In the genomic region with DNA sequence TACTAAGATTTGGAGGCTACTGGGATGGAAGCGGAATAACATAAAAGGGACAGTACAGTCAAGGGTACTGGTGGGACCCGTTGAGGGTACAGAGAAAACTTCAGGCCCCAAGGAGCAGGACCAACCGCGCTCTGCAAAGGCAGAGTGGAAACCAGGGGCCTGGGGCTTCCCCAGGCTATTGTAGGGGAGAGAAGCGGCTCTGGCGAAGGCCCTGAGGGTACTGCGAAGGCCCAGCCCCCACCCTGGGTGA, we compare ENCODE assay signal across 7 cellular contexts. TPM values are rescaled to one million over a fixed set of nuclear protein-coding genes. Genes with fewer than 3 reads are reported as not detected.
DNase-seq lines count a peak whose midpoint lies in the region; ATAC-seq and TF ChIP-seq lines count a peak whose summit lies in the region.
"Had no signal": no experiment of that assay in that cellular context is flagged by ENCODE, and none has a peak within 500 bp of the region (broad histone marks: within the 10 kb centered on the region; RNA-seq: fewer than 3 reads in every experiment).

No MANE protein-coding gene starts in this region.

- WGBS in urinary bladder = 33% methylated on average over 7 of the region's 7 CpGs

- H3K27me3 ChIP-seq in cardiac muscle cell (no peaks in the 10 kb centered on the region), iPS-20b (ENCODE audit: insufficient read depth, low read length) (no peaks in the 10 kb centered on the region)

- no peak for DNase-seq in cardiac muscle cell (ENCODE audit: low read depth in 1 of 2, low spot score in 1 of 2)
- no peak for DNase-seq in Right ventricle myocardium superior
- no peak for DNase-seq in DMS 273 (lab: John Stamatoyannopoulos, UW; ENCODE audit: unreplicated experiment)
- DNase-seq in OCI-M1 (lab: John Stamatoyannopoulos, UW) = no peak

- TF ChIP-seq CTCF in cardiac muscle cell (IDR thresholded peaks at IDR 0.05; ENCODE audit: low read depth, low read length) = no peak

- H3K36me3 ChIP-seq in cardiac muscle cell (peaks cover 16% of the 10 kb centered on the region), iPS-20b (ENCODE audit: insufficient read depth, low read depth, low read length) (peaks cover 48% of the 10 kb centered on the region), urinary bladder (ENCODE audit: insufficient read depth) (no peaks in the 10 kb centered on the region)
- H3K36me3 ChIP-seq: neutrophil had no signal

- H3K9ac ChIP-seq in iPS-20b (ENCODE audit: low read depth, low read length) = peak overlapping the region; percentile 94

- intact Hi-C loops in Right ventricle myocardium superior (cut with DNase I) = no loop called here

- H3K9me3 ChIP-seq in cardiac muscle cell (ENCODE audit: low read depth) (no peaks in the 10 kb centered on the region), iPS-20b (ENCODE audit: insufficient read depth, low read depth, low read length) (no peaks in the 10 kb centered on the region)
- H3K9me3 ChIP-seq: neutrophil had no signal

- peaks cover 32% of the 10 kb centered on the region for H3K4me1 ChIP-seq in cardiac muscle cell (ENCODE audit: low read depth)
- peaks cover 11% of the 10 kb centered on the region for H3K4me1 ChIP-seq in iPS-20b (ENCODE audit: insufficient read depth, low read length)
- no peaks in the 10 kb centered on the region for H3K4me1 ChIP-seq in urinary bladder (ENCODE audit: insufficient read depth)

- H3K27ac ChIP-seq in cardiac muscle cell (peak overlapping the region; percentile 95), iPS-20b (ENCODE audit: low read length) (peak overlapping the region; percentile 97), urinary bladder (ENCODE audit: low read depth) (peak overlapping the region; percentile 86)
- H3K27ac ChIP-seq: neutrophil had no signal

- H3K4me3 ChIP-seq in cardiac muscle cell = peak overlapping the region; percentile 67
- H3K4me3 ChIP-seq in iPS-20b (ENCODE audit: low read length) = peak overlapping the region; percentile 87
- peak overlapping the region; percentile 64 for H3K4me3 ChIP-seq in urinary bladder (ENCODE audit: low read depth, low read length)

- no peak for ATAC-seq in Right ventricle myocardium superior (ENCODE audit: poor library complexity)

RNA-seq across cellular contexts. Expression of gene TPM2, which starts 0.4 kb away (rescaled TPM):
- 645 and 899 TPM in 2 replicates for total RNA-seq in cardiac muscle cell
- polyA plus RNA-seq in cardiac muscle cell = 761 and 1,591 TPM in 2 replicates
- total RNA-seq in Right ventricle myocardium superior = 966 TPM
- 907 TPM for total RNA-seq in urinary bladder
- polyA plus RNA-seq in urinary bladder = 7,869 TPM

RNA-seq across cellular contexts. Expression of gene CA9, which starts 15.5 kb away (rescaled TPM):
- total RNA-seq in cardiac muscle cell (2.4 and 3.1 TPM in 2 replicates), Right ventricle myocardium superior (not detected), urinary bladder (0.37 TPM)
- polyA plus RNA-seq in cardiac muscle cell (2.6 and 4.9 TPM in 2 replicates), urinary bladder (1.8 TPM)

RNA-seq across cellular contexts. Expression of gene ARHGEF39, which starts 24.3 kb away (rescaled TPM):
- total RNA-seq in cardiac muscle cell (1.5 and 12.6 TPM in 2 replicates), Right ventricle myocardium superior (0.24 TPM), urinary bladder (4.7 TPM)
- polyA plus RNA-seq in cardiac muscle cell (5.6 and 36.9 TPM in 2 replicates), urinary bladder (1.1 TPM)

RNA-seq across cellular contexts. Expression of gene CCDC107, which starts 31.2 kb away (rescaled TPM):
- total RNA-seq in cardiac muscle cell (26.5 and 29.3 TPM in 2 replicates), Right ventricle myocardium superior (48.4 TPM), urinary bladder (10.7 TPM)
- polyA plus RNA-seq in cardiac muscle cell (68.5 and 75.1 TPM in 2 replicates), urinary bladder (71.5 TPM)

RNA-seq across cellular contexts. Expression of gene RMRP, which starts 31.5 kb away (rescaled TPM):
- total RNA-seq in cardiac muscle cell = 6,299 and 17,487 TPM in 2 replicates
- not detected in 2 replicates for polyA plus RNA-seq in cardiac muscle cell
- 19,155 TPM for total RNA-seq in Right ventricle myocardium superior
- 99,097 TPM for total RNA-seq in urinary bladder
- not detected for polyA plus RNA-seq in urinary bladder
